In the genomic region with DNA sequence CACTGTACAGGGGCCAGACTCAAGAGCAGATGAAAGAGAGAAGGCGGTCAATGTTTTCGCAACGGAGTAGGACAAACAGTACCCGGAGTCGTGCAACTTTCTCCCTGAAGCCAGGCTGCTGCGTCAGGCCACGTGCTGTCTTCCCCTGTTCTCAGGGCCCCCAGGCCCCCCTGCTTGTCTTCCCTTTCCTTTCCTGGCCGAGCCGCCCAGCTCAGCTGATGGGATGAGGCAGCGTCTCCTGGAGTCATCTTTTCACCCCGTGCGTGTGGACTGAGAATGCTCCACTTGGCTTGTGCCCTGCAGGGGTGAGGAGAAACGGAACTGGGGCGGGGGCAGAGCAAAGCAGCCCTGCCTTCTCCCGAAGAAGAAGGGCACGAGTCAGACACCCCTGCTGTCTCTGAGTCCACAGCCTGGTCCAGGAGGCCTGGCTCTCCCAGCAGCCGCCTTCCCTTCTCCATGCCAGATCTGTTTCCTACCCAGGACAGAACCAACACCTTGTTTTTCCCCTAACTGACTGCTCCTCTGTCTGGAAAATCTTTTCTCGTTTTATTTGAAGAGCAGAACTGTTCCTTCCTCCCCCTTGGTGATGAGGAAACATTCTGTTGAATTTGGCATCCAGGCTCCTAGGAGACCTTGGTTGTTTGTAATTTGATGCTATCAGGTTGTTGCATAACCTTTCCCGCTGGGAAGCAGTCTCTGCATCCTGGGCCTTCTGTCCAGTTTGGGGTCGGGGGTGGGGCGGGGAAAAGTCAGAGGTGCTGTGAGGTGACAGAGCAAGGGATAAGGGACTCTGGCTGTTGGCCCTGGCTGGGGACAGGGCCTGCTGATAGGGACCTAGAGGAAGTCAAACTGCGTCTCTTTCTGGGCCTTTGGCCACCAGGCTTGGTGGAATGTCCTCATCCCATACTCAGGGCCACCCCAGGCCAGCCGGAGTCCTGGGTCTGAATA, we compare ENCODE assay signal across 8 cellular contexts.
A peak's percentile ranks its signal among the peaks of the same experiment; 100 is the strongest.
DNase-seq lines count a peak whose midpoint lies in the region; ATAC-seq, FAIRE-seq and TF ChIP-seq lines count a peak whose summit lies in the region.

No MANE protein-coding gene starts in this region.

- no peak for TF ChIP-seq CTCF in D721Med (IDR thresholded peaks at IDR 0.05; ENCODE audit: insufficient read depth, missing control alignments)

- WGBS in small intestine, 3 donors: 51 to 68% (median 63%) methylated on average over 23 of the region's 23 CpGs

- FAIRE-seq in small intestine (lab: Jason Lieb, UNC) (no peak), D721Med (lab: Jason Lieb, UNC) (no peak)

- H3K9me3 Mint-ChIP-seq in stimulated activated naive CD8-positive, alpha-beta T cell treated with anti-CD3 and anti-CD28 coated beads, Interleukin-15, amount 100 ng/mL, for 72 hours: no peaks in the 10 kb centered on the region

- no peaks in the 10 kb centered on the region for H3K27me3 ChIP-seq in small intestine (ENCODE audit: control insufficient read depth in 2 of 2, insufficient read depth in 2 of 2, low read length in 2 of 2)

- no peaks in the 10 kb centered on the region for H3K36me3 ChIP-seq in small intestine (ENCODE audit: control insufficient read depth in 2 of 2, insufficient read depth in 2 of 2, low read length in 2 of 2)

- no peak overlapping the region for H3K4me3 Mint-ChIP-seq in stimulated activated naive CD8-positive, alpha-beta T cell treated with anti-CD3 and anti-CD28 coated beads, Interleukin-15, amount 100 ng/mL, for 72 hours

- no peaks in the 10 kb centered on the region for H3K9me3 ChIP-seq in small intestine (ENCODE audit: control insufficient read depth, low read depth)

- H3K4me1 Mint-ChIP-seq in stimulated activated naive CD8-positive, alpha-beta T cell treated with anti-CD3 and anti-CD28 coated beads, Interleukin-15, amount 100 ng/mL, for 72 hours: peaks cover 12% of the 10 kb centered on the region

- H3K4me1 ChIP-seq in small intestine (ENCODE audit: control insufficient read depth in 2 of 2, insufficient read depth in 1 of 2, low read depth in 1 of 2, low read length in 1 of 2): peaks cover 0 to 9% of the 10 kb centered on the region in 2 donors

- DNase-seq in stimulated activated naive CD8-positive, alpha-beta T cell treated with anti-CD3 and anti-CD28 coated beads, Interleukin-15, amount 100 ng/mL, for 72 hours: no peak
- DNase-seq in stimulated activated naive CD8-positive, alpha-beta T cell treated with anti-CD3 and anti-CD28 coated beads, Interleukin-15, Interleukin-2, amounts not matched to agents 100 U/mL and 50 U/mL, for 24 hours: no peak
- DNase-seq in brain pericyte (ENCODE audit: low read depth, low spot score) (peak; percentile 99), islet precursor cell (peak; percentile 83), small intestine (peak; percentile 12), D721Med (ENCODE audit: insufficient read length, low spot score) (no peak)

- no peak for ATAC-seq in stimulated activated naive CD8-positive, alpha-beta T cell treated with anti-CD3 and anti-CD28 coated beads, Interleukin-15, amount 100 ng/mL, for 72 hours
- no peak for ATAC-seq in stimulated activated naive CD8-positive, alpha-beta T cell treated with anti-CD3 and anti-CD28 coated beads, Interleukin-15, Interleukin-2, amounts not matched to agents 100 U/mL and 50 U/mL, for 24 hours
- ATAC-seq in HG02884 (IDR thresholded peaks at IDR 0.05; ENCODE audit: unreplicated experiment) (no peak), HG02759 (IDR thresholded peaks at IDR 0.05; ENCODE audit: unreplicated experiment) (no peak)

- H3K27ac Mint-ChIP-seq in stimulated activated naive CD8-positive, alpha-beta T cell treated with anti-CD3 and anti-CD28 coated beads, Interleukin-15, amount 100 ng/mL, for 72 hours: peak overlapping the region; percentile 30 to 79

- H3K27me3 Mint-ChIP-seq in stimulated activated naive CD8-positive, alpha-beta T cell treated with anti-CD3 and anti-CD28 coated beads, Interleukin-15, amount 100 ng/mL, for 72 hours: no peaks in the 10 kb centered on the region

- H3K27ac ChIP-seq in small intestine (ENCODE audit: low read depth in 1 of 2, low read length in 1 of 2): peak overlapping the region; percentile 21 to 89

- H3K4me3 ChIP-seq in small intestine (ENCODE audit: low read depth in 1 of 2, low read length in 2 of 2): no peak overlapping the region

Comparison
In these comparisons a context has a peak if more than half of its experiments do, and no peak if none do; other contexts are left out.
1. DNase-seq: peak in brain pericyte (single experiment), islet precursor cell (single experiment) and small intestine (single experiment); none in stimulated activated naive CD8-positive, alpha-beta T cell treated with anti-CD3 and anti-CD28 coated beads, Interleukin-15, amount 100 ng/mL, for 72 hours (0 of 2), stimulated activated naive CD8-positive, alpha-beta T cell treated with anti-CD3 and anti-CD28 coated beads, Interleukin-15, Interleukin-2, amounts not matched to agents 100 U/mL and 50 U/mL, for 24 hours (single experiment) and D721Med (single experiment).